In genomic region chr3:2352134-2352762, GRCh38 we compare ENCODE assay signal across 23 cellular contexts.
A peak's percentile ranks its signal among the peaks of the same experiment; 100 is the strongest.
DNase-seq lines count a peak whose midpoint lies in the region; ATAC-seq, FAIRE-seq and TF ChIP-seq lines count a peak whose summit lies in the region.
"Had no signal": no experiment of that assay in that cellular context is flagged by ENCODE, and none has a peak within 500 bp of the region (broad histone marks: within the 10 kb centered on the region; RNA-seq: fewer than 3 reads in every experiment).

No MANE protein-coding gene starts in this region.

- H3K36me3 ChIP-seq in kidney (ENCODE audit: control insufficient read depth in 1 of 2, insufficient read depth in 2 of 2, low read length in 2 of 2) (no peaks in the 10 kb centered on the region), sigmoid colon (no peaks in the 10 kb centered on the region)
- no peaks in the 10 kb centered on the region for H3K36me3 ChIP-seq in CD8-positive, alpha-beta memory T cell (ENCODE audit: insufficient read depth, low read length)
- H3K36me3 ChIP-seq: BE2C, BLaER1 had no signal

- H3K4me3 ChIP-seq in kidney (ENCODE audit: low read length in 2 of 2) = no peak overlapping the region
- H3K4me3 ChIP-seq in sigmoid colon = no peak overlapping the region
- no peak overlapping the region for H3K4me3 ChIP-seq in CD8-positive, alpha-beta memory T cell (ENCODE audit: low read length)
- H3K4me3 ChIP-seq: BLaER1 had no signal

- intact Hi-C loops in left ventricle myocardium superior (cut with micrococcal nuclease) (no loop called here), Right ventricle myocardium superior (cut with DNase I) (no loop called here), kidney (cut with DNase I) (no loop called here), sigmoid colon (cut with DNase I) (no loop called here)

- POLR2A ChIA-PET in CD8-positive, alpha-beta memory T cell (lab: Charles Lee) = no interaction called here

- H3K36me3 Mint-ChIP-seq in CD8-positive, alpha-beta memory T cell = no peaks in the 10 kb centered on the region
- H3K36me3 Mint-ChIP-seq: CD14-positive monocyte; CD4-positive, alpha-beta memory T cell; CD4-positive, CD25-positive, alpha-beta regulatory T cell had no signal

- no peak for TF ChIP-seq EP300 in sigmoid colon (IDR thresholded peaks at IDR 0.05)

- no peaks in the 10 kb centered on the region for H3K4me1 Mint-ChIP-seq in CD8-positive, alpha-beta memory T cell
- H3K4me1 Mint-ChIP-seq: CD14-positive monocyte; CD4-positive, CD25-positive, alpha-beta regulatory T cell had no signal

- TF ChIP-seq POLR2A in sigmoid colon (IDR thresholded peaks at IDR 0.05) = no peak

- no peaks in the 10 kb centered on the region for H3K27me3 ChIP-seq in sigmoid colon
- no peaks in the 10 kb centered on the region for H3K27me3 ChIP-seq in CD8-positive, alpha-beta memory T cell (ENCODE audit: insufficient read depth, low read length, poor library complexity, severe bottlenecking)
- H3K27me3 ChIP-seq: BE2C, BLaER1 had no signal

- WGBS in sigmoid colon, 2 donors = 95% methylated on average over 28 of the region's 28 CpGs

- DNase-seq in left ventricle myocardium superior (peak; percentile 17), Right ventricle myocardium superior (no peak), kidney (peak; percentile 67), sigmoid colon (peak; percentile 58), NCI-H526 (lab: John Stamatoyannopoulos, UW) (no peak), NCI-H446 (lab: John Stamatoyannopoulos, UW) (no peak)
- DNase-seq in CD8-positive, alpha-beta memory T cell = no peak
- DNase-seq: 8988T; ACHN; BE2C; Caco-2; Calu3; CD4-positive, alpha-beta memory T cell; CD4-positive, CD25-positive, alpha-beta regulatory T cell; DMS79 treated with DMSO at 0.1 percent for 48 hours; GF-D8 had no signal

- H3K9me3 ChIP-seq in kidney (ENCODE audit: control insufficient read depth in 1 of 2, low read length in 2 of 2) (no peaks in the 10 kb centered on the region), sigmoid colon (no peaks in the 10 kb centered on the region)
- no peaks in the 10 kb centered on the region for H3K9me3 ChIP-seq in CD8-positive, alpha-beta memory T cell (ENCODE audit: low read length)
- H3K9me3 ChIP-seq: BE2C, Caco-2 had no signal

- peaks cover 0 to 4% (median 0%) of the 10 kb centered on the region in 5 donors for H3K9me3 Mint-ChIP-seq in CD8-positive, alpha-beta memory T cell

- H3K27me3 Mint-ChIP-seq in CD8-positive, alpha-beta memory T cell = no peaks in the 10 kb centered on the region
- H3K27me3 Mint-ChIP-seq: CD4-positive, alpha-beta memory T cell; CD4-positive, CD25-positive, alpha-beta regulatory T cell had no signal

- H3K9ac ChIP-seq in kidney (ENCODE audit: low read length in 2 of 2) = no peak overlapping the region
- H3K9ac ChIP-seq: BLaER1 had no signal

- H3K4me1 ChIP-seq in kidney (ENCODE audit: control insufficient read depth in 1 of 2, insufficient read depth in 1 of 2, low read depth in 1 of 2, low read length in 2 of 2) (no peaks in the 10 kb centered on the region), sigmoid colon (no peaks in the 10 kb centered on the region)
- H3K4me1 ChIP-seq in CD8-positive, alpha-beta memory T cell (ENCODE audit: insufficient read depth, low read length) = no peaks in the 10 kb centered on the region
- H3K4me1 ChIP-seq: BE2C, BLaER1, Caco-2 had no signal

- no peak for TF ChIP-seq CTCF in kidney (IDR thresholded peaks at IDR 0.05; ENCODE audit: borderline replicate concordance, extremely low read depth, insufficient read depth)
- TF ChIP-seq CTCF in sigmoid colon (IDR thresholded peaks at IDR 0.05) = no peak

- FAIRE-seq in kidney (lab: Jason Lieb, UNC) = no peak
- FAIRE-seq: A204.1, D721Med, G401.6, GM12891, GM19239 had no signal

- ATAC-seq in left ventricle myocardium superior (no peak), Right ventricle myocardium superior (ENCODE audit: poor library complexity) (no peak)

- CTCF ChIA-PET in CD8-positive, alpha-beta memory T cell (lab: Charles Lee) = no interaction called here

- H3K27ac ChIP-seq in kidney (ENCODE audit: low read depth in 2 of 2, low read length in 2 of 2) = no peak overlapping the region
- no peak overlapping the region for H3K27ac ChIP-seq in sigmoid colon
- no peak overlapping the region for H3K27ac ChIP-seq in CD8-positive, alpha-beta memory T cell (ENCODE audit: low read depth, low read length)
- H3K27ac ChIP-seq: BLaER1 had no signal

- H3K27ac Mint-ChIP-seq in CD8-positive, alpha-beta memory T cell = no peak overlapping the region
- H3K27ac Mint-ChIP-seq: CD14-positive monocyte; CD4-positive, alpha-beta memory T cell; CD4-positive, CD25-positive, alpha-beta regulatory T cell had no signal

- no peak overlapping the region for H3K4me3 Mint-ChIP-seq in CD8-positive, alpha-beta memory T cell
- H3K4me3 Mint-ChIP-seq: CD14-positive monocyte; CD4-positive, alpha-beta memory T cell; CD4-positive, CD25-positive, alpha-beta regulatory T cell had no signal

Comparison
In these comparisons a context has a peak if more than half of its experiments do, and no peak if none do; other contexts are left out.
1. DNase-seq: peak in left ventricle myocardium superior (single experiment), kidney (single experiment) and sigmoid colon (single experiment); none in Right ventricle myocardium superior (single experiment), NCI-H526 (0 of 2), NCI-H446 (0 of 2) and CD8-positive, alpha-beta memory T cell (0 of 5).